In the genomic region with DNA sequence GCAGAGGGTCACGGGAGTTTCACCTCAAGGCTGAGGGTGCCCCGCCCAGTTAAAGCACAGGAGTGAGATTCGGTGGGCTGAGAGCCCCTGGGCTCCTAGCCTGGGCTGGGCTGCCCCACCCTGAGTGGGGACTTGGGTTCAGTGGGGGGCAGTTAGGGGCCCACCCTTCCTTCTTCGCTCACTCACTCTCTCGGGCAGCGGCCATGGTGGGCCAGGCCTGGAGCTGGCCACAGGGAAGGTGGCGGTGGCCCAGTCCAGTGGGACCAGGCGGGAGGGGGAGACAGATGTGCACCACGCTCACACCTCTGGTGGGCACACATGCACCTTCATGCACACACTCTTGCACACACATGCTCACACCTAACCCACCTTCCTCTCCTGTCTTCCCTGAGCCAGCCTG, we compare ENCODE assay signal across 19 cellular contexts. TPM values are rescaled to one million over a fixed set of nuclear protein-coding genes. Genes with fewer than 3 reads are reported as not detected.
DNase-seq lines count a peak whose midpoint lies in the region; ATAC-seq and TF ChIP-seq lines count a peak whose summit lies in the region.
"Had no signal": no experiment of that assay in that cellular context is flagged by ENCODE, and none has a peak within 500 bp of the region (broad histone marks: within the 10 kb centered on the region; RNA-seq: fewer than 3 reads in every experiment).

No MANE protein-coding gene starts in this region.

- DNase-seq in caudate nucleus (lab: John Stamatoyannopoulos, UW) (no peak), sigmoid colon (no peak), KG1 (lab: John Stamatoyannopoulos, UW) (no peak), right lobe of liver (no peak), NCI-H82 treated with DMSO at 0.1 percent for 48 hours (lab: John Stamatoyannopoulos, UW; ENCODE audit: unreplicated experiment) (no peak), tibial artery (no peak)
- DNase-seq: BE2C; CD4-positive, alpha-beta memory T cell; DMS153; DMS79 treated with DMSO at 0.1 percent for 48 hours; EL; GDM1; HCEC 1CT; HFFc6 had no signal

- no peak for TF ChIP-seq POLR2A in sigmoid colon (IDR thresholded peaks at IDR 0.05)
- TF ChIP-seq POLR2A in right lobe of liver (IDR thresholded peaks at IDR 0.05): no peak

- peak overlapping the region; percentile 42 for H3K27ac ChIP-seq in caudate nucleus (ENCODE audit: low read depth, low read length)
- peak overlapping the region; percentile 67 for H3K27ac ChIP-seq in layer of hippocampus (ENCODE audit: low read depth, low read length)
- peak overlapping the region in 3 of 4 donors; percentile 23 to 28 (median 26) for H3K27ac ChIP-seq in sigmoid colon
- H3K27ac ChIP-seq in right lobe of liver: no peak overlapping the region
- H3K27ac ChIP-seq in tibial artery: no peak overlapping the region
- H3K27ac ChIP-seq: A549, C4-2B, HL-60 had no signal

- H3K4me1 ChIP-seq in sigmoid colon (peaks cover 0 to 27% (median 2%) of the 10 kb centered on the region in 4 donors), right lobe of liver (no peaks in the 10 kb centered on the region), tibial artery (peaks cover 0 to 5% (median under 1%) of the 10 kb centered on the region in 4 donors)
- H3K4me1 ChIP-seq: A549, BE2C had no signal

- H3K4me3 ChIP-seq in sigmoid colon (no peak overlapping the region), right lobe of liver (no peak overlapping the region), tibial artery (no peak overlapping the region)
- H3K4me3 ChIP-seq: A549 had no signal

- H3K27me3 ChIP-seq in layer of hippocampus (ENCODE audit: control insufficient read depth, insufficient read depth, low read length) (no peaks in the 10 kb centered on the region), sigmoid colon (no peaks in the 10 kb centered on the region), right lobe of liver (no peaks in the 10 kb centered on the region), tibial artery (peaks cover 0 to under 1% of the 10 kb centered on the region in 2 donors)

- ATAC-seq in right lobe of liver: no peak
- ATAC-seq: A549 had no signal

- 87 to 92% methylated on average over 9 of the region's 9 CpGs for WGBS in sigmoid colon, 2 donors
- no CpG with 5 or more reads among the region's 9 CpGs for WGBS in right lobe of liver (ENCODE audit: insufficient coverage, low coverage, low lambda C conversion rate, missing lambda C conversion rate)

- no peak for TF ChIP-seq CTCF in sigmoid colon (IDR thresholded peaks at IDR 0.05)
- no peak for TF ChIP-seq CTCF in right lobe of liver (IDR thresholded peaks at IDR 0.05)
- TF ChIP-seq CTCF in tibial artery (IDR thresholded peaks at IDR 0.05): no peak

- H3K36me3 ChIP-seq in sigmoid colon (no peaks in the 10 kb centered on the region), right lobe of liver (no peaks in the 10 kb centered on the region), tibial artery (no peaks in the 10 kb centered on the region)
- H3K36me3 ChIP-seq: BE2C had no signal

- intact Hi-C loops in sigmoid colon (cut with DNase I) (no loop called here), right lobe of liver (cut with DNase I) (no loop called here), tibial artery (cut with DNase I; ENCODE audit: low total_unique reads) (no loop called here)

- TF ChIP-seq EP300 in sigmoid colon (IDR thresholded peaks at IDR 0.05): no peak

- H3K9me3 ChIP-seq in sigmoid colon (no peaks in the 10 kb centered on the region), right lobe of liver (no peaks in the 10 kb centered on the region), tibial artery (no peaks in the 10 kb centered on the region)
- H3K9me3 ChIP-seq: A549, BE2C had no signal

RNA-seq across cellular contexts. Expression of a gene that starts 6.1 kb away (rescaled TPM):
- total RNA-seq in sigmoid colon (1 to 10 TPM in 3 of 4 donors, under 1 TPM in 1; 0.99 to 6.9 (median 3.1) TPM), right lobe of liver (under 1 TPM in 1 of 6 experiments, not detected in 5; 0.12 TPM)
- polyA plus RNA-seq in sigmoid colon: under 1 TPM in 1 of 3 donors, not detected in 2; 0.66 TPM
- total RNA-seq: CD4-positive, alpha-beta memory T cell had no signal
- polyA plus RNA-seq: CD4-positive, alpha-beta memory T cell; IgD-negative memory B cell had no signal

RNA-seq across cellular contexts. Expression of a gene that starts 55.6 kb away (rescaled TPM):
- total RNA-seq in sigmoid colon (10 to 100 TPM; 44.8 to 61.7 (median 57.8) TPM), right lobe of liver (10 to 100 TPM; 23.2 to 35.3 (median 24.7) TPM)
- 10 to 100 TPM; 88.9 to 96.4 (median 91.3) TPM for polyA plus RNA-seq in sigmoid colon

Comparison
In these comparisons a context has a peak if more than half of its experiments do, and no peak if none do; other contexts are left out.
1. H3K27ac ChIP-seq: peak in caudate nucleus (single experiment), layer of hippocampus (single experiment) and sigmoid colon (3 of 4); none in right lobe of liver (0 of 3) and tibial artery (0 of 2).